13 cellular contexts compared by ENCODE assay signal in genomic region chr12:79645235-79645630, GRCh38. TPM values are rescaled to one million over a fixed set of nuclear protein-coding genes. Genes with fewer than 3 reads are reported as not detected.
DNase-seq lines count a peak whose midpoint lies in the region; ATAC-seq and TF ChIP-seq lines count a peak whose summit lies in the region.
"Had no signal": no experiment of that assay in that cellular context is flagged by ENCODE, and none has a peak within 500 bp of the region (broad histone marks: within the 10 kb centered on the region; RNA-seq: fewer than 3 reads in every experiment).

No MANE protein-coding gene starts in this region.

- peaks cover 28% of the 10 kb centered on the region for H3K36me3 Mint-ChIP-seq in endodermal cell (ENCODE audit: low read depth)

- H3K27ac Mint-ChIP-seq in endodermal cell = no peak overlapping the region
- H3K27ac Mint-ChIP-seq: activated CD4-positive, alpha-beta T cell treated with anti-CD3 and anti-CD28 coated beads, Interleukin-2, amount 10 ng/mL, durations not matched to agents 7 days and 5 days; activated naive CD4-positive, alpha-beta T cell treated with anti-CD3 and anti-CD28 coated beads for 36 hours had no signal

- no peaks in the 10 kb centered on the region for H3K4me1 ChIP-seq in foreskin keratinocyte
- peaks cover 0 to 51% (median 7%) of the 10 kb centered on the region in 4 donors for H3K4me1 ChIP-seq in tibial artery
- peaks cover 6% of the 10 kb centered on the region for H3K4me1 ChIP-seq in endodermal cell (ENCODE audit: control insufficient read depth, insufficient read depth, low read length)
- H3K4me1 ChIP-seq: SJCRH30 had no signal

- DNase-seq in foreskin keratinocyte (no peak), putamen (ENCODE audit: low spot score) (no peak), tibial artery (no peak), endodermal cell (no peak)
- no peak for DNase-seq in activated naive CD4-positive, alpha-beta T cell (lab: John Stamatoyannopoulos, UW)
- DNase-seq: activated CD4-positive, alpha-beta T cell treated with anti-CD3 and anti-CD28 coated beads, Interleukin-2, amount 10 ng/mL, durations not matched to agents 7 days and 5 days; activated naive CD4-positive, alpha-beta T cell treated with anti-CD3 and anti-CD28 coated beads for 36 hours; kidney glomerular epithelial cell; SJCRH30; stimulated activated CD4-positive, alpha-beta T cell treated with anti-CD3 and anti-CD28 coated beads, Interleukin-4, amount 100 ng/mL, for 1 hour had no signal

- no peaks in the 10 kb centered on the region for H3K27me3 Mint-ChIP-seq in endodermal cell (ENCODE audit: insufficient read depth)
- H3K27me3 Mint-ChIP-seq: activated CD4-positive, alpha-beta T cell treated with anti-CD3 and anti-CD28 coated beads, Interleukin-2, amount 10 ng/mL, durations not matched to agents 7 days and 5 days had no signal

- no peaks in the 10 kb centered on the region for H3K36me3 ChIP-seq in tibial artery
- peaks cover 4% of the 10 kb centered on the region for H3K36me3 ChIP-seq in endodermal cell (ENCODE audit: control insufficient read depth, insufficient read depth, low read length)
- H3K36me3 ChIP-seq: SJCRH30 had no signal

- H3K9ac ChIP-seq in endodermal cell (ENCODE audit: extremely low read depth, low read length, poor library complexity, severe bottlenecking) = no peak overlapping the region

- H3K4me3 ChIP-seq in tibial artery (no peak overlapping the region), endodermal cell (ENCODE audit: low read length) (no peak overlapping the region)
- H3K4me3 ChIP-seq: SJCRH30 had no signal

- H3K27ac ChIP-seq in foreskin keratinocyte (no peak overlapping the region), tibial artery (no peak overlapping the region), endodermal cell (ENCODE audit: low read depth, low read length) (no peak overlapping the region)
- H3K27ac ChIP-seq: SJCRH30 had no signal

- H3K4me1 Mint-ChIP-seq in endodermal cell = peaks cover 39% of the 10 kb centered on the region
- H3K4me1 Mint-ChIP-seq: activated CD4-positive, alpha-beta T cell treated with anti-CD3 and anti-CD28 coated beads, Interleukin-2, amount 10 ng/mL, durations not matched to agents 7 days and 5 days had no signal

- H3K4me3 Mint-ChIP-seq in endodermal cell = no peak overlapping the region
- H3K4me3 Mint-ChIP-seq: activated CD4-positive, alpha-beta T cell treated with anti-CD3 and anti-CD28 coated beads, Interleukin-2, amount 10 ng/mL, durations not matched to agents 7 days and 5 days; activated naive CD4-positive, alpha-beta T cell treated with anti-CD3 and anti-CD28 coated beads for 36 hours had no signal

- TF ChIP-seq CTCF in foreskin keratinocyte (conservative IDR thresholded peaks at IDR 0.05) (no peak), tibial artery (IDR thresholded peaks at IDR 0.05) (no peak), endodermal cell (conservative IDR thresholded peaks at IDR 0.05) (no peak)

- peaks cover 15% of the 10 kb centered on the region for H3K9me3 Mint-ChIP-seq in endodermal cell
- H3K9me3 Mint-ChIP-seq: activated CD4-positive, alpha-beta T cell treated with anti-CD3 and anti-CD28 coated beads, Interleukin-2, amount 10 ng/mL, durations not matched to agents 7 days and 5 days; activated naive CD4-positive, alpha-beta T cell treated with anti-CD3 and anti-CD28 coated beads for 36 hours had no signal

- intact Hi-C loops in tibial artery (cut with DNase I; ENCODE audit: low total_unique reads) = no loop called here

- peak; percentile 100 for ATAC-seq in GM18873 (IDR thresholded peaks at IDR 0.05; ENCODE audit: low FRiP score, unreplicated experiment)
- peak; percentile 99 for ATAC-seq in GM21619 (IDR thresholded peaks at IDR 0.05; ENCODE audit: unreplicated experiment)
- peak; percentile 100 for ATAC-seq in HG03097 (IDR thresholded peaks at IDR 0.05; ENCODE audit: low FRiP score, unreplicated experiment)
- ATAC-seq in foreskin keratinocyte = peak; percentile 8

- H3K9me3 ChIP-seq in tibial artery = no peaks in the 10 kb centered on the region
- peaks cover 12% of the 10 kb centered on the region for H3K9me3 ChIP-seq in endodermal cell (ENCODE audit: control insufficient read depth, low read length)
- H3K9me3 ChIP-seq: SJCRH30 had no signal

- H3K27me3 ChIP-seq in foreskin keratinocyte (no peaks in the 10 kb centered on the region), tibial artery (no peaks in the 10 kb centered on the region), endodermal cell (ENCODE audit: control insufficient read depth, insufficient read depth, low read length, poor library complexity, severe bottlenecking) (no peaks in the 10 kb centered on the region)
- H3K27me3 ChIP-seq: SJCRH30 had no signal

RNA-seq across cellular contexts. Expression of gene PAWR, which starts 45.5 kb away (rescaled TPM):
- total RNA-seq in foreskin keratinocyte (51.6 and 51.9 TPM in 2 replicates), endodermal cell (100 to 1,000 TPM; 128 to 147 TPM)
- 24.9 and 28.6 TPM in 2 replicates for polyA plus RNA-seq in foreskin keratinocyte
- 37.8 TPM for polyA plus RNA-seq in endodermal cell (2013, experiment 1 of 2)
- 31.3 TPM for polyA plus RNA-seq in endodermal cell (2013, experiment 2 of 2)

Comparison
In these comparisons a context has a peak if more than half of its experiments do, and no peak if none do; other contexts are left out.
1. ATAC-seq: peak in every context shown above with its lines; median percentile 100 in GM18873; 100 in HG03097; 99 in GM21619; 8 in foreskin keratinocyte.